Comparison of ENCODE assay signal across 10 cellular contexts in genomic region chr1:38558476-38559179, GRCh38.
A peak's percentile ranks its signal among the peaks of the same experiment; 100 is the strongest.
DNase-seq lines count a peak whose midpoint lies in the region; ATAC-seq and TF ChIP-seq lines count a peak whose summit lies in the region.
"Had no signal": no experiment of that assay in that cellular context is flagged by ENCODE, and none has a peak within 500 bp of the region (broad histone marks: within the 10 kb centered on the region; RNA-seq: fewer than 3 reads in every experiment).

No MANE protein-coding gene starts in this region.

- CTCF ChIA-PET in CD4-positive, alpha-beta memory T cell (lab: Charles Lee; ENCODE audit: partially characterized antibody): no interaction called here
- CTCF ChIA-PET in activated CD4-positive, alpha-beta memory T cell treated with anti-CD3 and anti-CD28 coated beads, Interleukin-2, amount 10 ng/mL, durations not matched to agents 7 days and 5 days (lab: Charles Lee): interaction anchor here (0.9 to 1.3 kb wide), 2 partner anchors 529 to 530 kb away, joined by 3 read pairs; no protein-coding TSS in a partner anchor

- H3K9me3 Mint-ChIP-seq in CD4-positive, alpha-beta memory T cell: no peaks in the 10 kb centered on the region
- no peaks in the 10 kb centered on the region for H3K9me3 Mint-ChIP-seq in activated CD4-positive, alpha-beta memory T cell treated with anti-CD3 and anti-CD28 coated beads, Interleukin-2, amount 10 ng/mL, durations not matched to agents 7 days and 5 days

- H3K9me3 ChIP-seq in CD4-positive, alpha-beta memory T cell (ENCODE audit: control insufficient read depth in 1 of 2, low read length in 2 of 2): no peaks in the 10 kb centered on the region
- H3K9me3 ChIP-seq in lower lobe of right lung: no peaks in the 10 kb centered on the region

- no peak overlapping the region for H3K4me3 ChIP-seq in CD4-positive, alpha-beta memory T cell (ENCODE audit: low read length in 2 of 2)
- H3K4me3 ChIP-seq in lower lobe of right lung: peak overlapping the region; percentile 40

- no peaks in the 10 kb centered on the region for H3K36me3 ChIP-seq in CD4-positive, alpha-beta memory T cell (ENCODE audit: insufficient read depth, low read length)
- H3K36me3 ChIP-seq in lower lobe of right lung: no peaks in the 10 kb centered on the region

- peak; percentile 14 for ATAC-seq in GM21447 (IDR thresholded peaks at IDR 0.05; ENCODE audit: unreplicated experiment)
- ATAC-seq in lower lobe of right lung: peak; percentile 53 to 56
- ATAC-seq in HG02840 (IDR thresholded peaks at IDR 0.05; ENCODE audit: low FRiP score, unreplicated experiment): no peak

- H3K27me3 ChIP-seq in CD4-positive, alpha-beta memory T cell (ENCODE audit: insufficient read depth, low read length): peaks cover 4% of the 10 kb centered on the region
- no peaks in the 10 kb centered on the region for H3K27me3 ChIP-seq in lower lobe of right lung (ENCODE audit: low read depth)

- no peaks in the 10 kb centered on the region for H3K36me3 Mint-ChIP-seq in CD4-positive, alpha-beta memory T cell
- H3K36me3 Mint-ChIP-seq in activated CD4-positive, alpha-beta memory T cell treated with anti-CD3 and anti-CD28 coated beads, Interleukin-2, amount 10 ng/mL, durations not matched to agents 7 days and 5 days (ENCODE audit: low read depth): no peaks in the 10 kb centered on the region

- H3K4me3 Mint-ChIP-seq in CD4-positive, alpha-beta memory T cell: peak overlapping the region in 4 of 8 donors; percentile 53 to 85 (median 74)
- H3K4me3 Mint-ChIP-seq in activated CD4-positive, alpha-beta memory T cell treated with anti-CD3 and anti-CD28 coated beads, Interleukin-2, amount 10 ng/mL, durations not matched to agents 7 days and 5 days: no peak overlapping the region

- H3K4me1 Mint-ChIP-seq in CD4-positive, alpha-beta memory T cell: peaks cover 39 to 70% (median 40%) of the 10 kb centered on the region in 4 donors
- peaks cover 76% of the 10 kb centered on the region for H3K4me1 Mint-ChIP-seq in activated CD4-positive, alpha-beta memory T cell treated with anti-CD3 and anti-CD28 coated beads, Interleukin-2, amount 10 ng/mL, durations not matched to agents 7 days and 5 days

- peak in 1 of 5 donors; percentile 9 for DNase-seq in CD4-positive, alpha-beta memory T cell
- DNase-seq in activated CD4-positive, alpha-beta memory T cell treated with anti-CD3 and anti-CD28 coated beads, Interleukin-2, amount 10 ng/mL, durations not matched to agents 7 days and 5 days: no peak
- DNase-seq in lower lobe of right lung (no peak), UCSD-AML1 (lab: John Stamatoyannopoulos, UW; ENCODE audit: unreplicated experiment) (no peak), NCI-H2196 treated with DMSO at 0.1 percent for 48 hours (lab: John Stamatoyannopoulos, UW; ENCODE audit: unreplicated experiment) (no peak), COLO829 (ENCODE audit: low spot score) (no peak)
- DNase-seq: foreskin fibroblast, NCI-H2107 had no signal

- peaks cover 35% of the 10 kb centered on the region for H3K4me1 ChIP-seq in CD4-positive, alpha-beta memory T cell (ENCODE audit: insufficient read depth, low read length)
- H3K4me1 ChIP-seq in lower lobe of right lung: peaks cover 19% of the 10 kb centered on the region

- TF ChIP-seq CTCF in lower lobe of right lung (IDR thresholded peaks at IDR 0.05): no peak

- H3K27ac Mint-ChIP-seq in CD4-positive, alpha-beta memory T cell: peak overlapping the region; percentile 76 to 94 (median 91)
- H3K27ac Mint-ChIP-seq in activated CD4-positive, alpha-beta memory T cell treated with anti-CD3 and anti-CD28 coated beads, Interleukin-2, amount 10 ng/mL, durations not matched to agents 7 days and 5 days: peak overlapping the region; percentile 87

- H3K27me3 Mint-ChIP-seq in CD4-positive, alpha-beta memory T cell: peaks cover 7 to 10% of the 10 kb centered on the region in 2 donors
- peaks cover 38% of the 10 kb centered on the region for H3K27me3 Mint-ChIP-seq in activated CD4-positive, alpha-beta memory T cell treated with anti-CD3 and anti-CD28 coated beads, Interleukin-2, amount 10 ng/mL, durations not matched to agents 7 days and 5 days

- H3K27ac ChIP-seq in CD4-positive, alpha-beta memory T cell (ENCODE audit: low read depth, low read length): no peak overlapping the region
- no peak overlapping the region for H3K27ac ChIP-seq in lower lobe of right lung

- intact Hi-C loops in CD4-positive, alpha-beta memory T cell (cut with micrococcal nuclease): no loop called here
- intact Hi-C loops in lower lobe of right lung (cut with DNase I): no loop called here

- POLR2A ChIA-PET in CD4-positive, alpha-beta memory T cell (lab: Charles Lee; ENCODE audit: partially characterized antibody): interaction anchor here (1.4 kb wide), 2 partner anchors 18 to 419 kb away, joined by 3 to 4 read pairs; no protein-coding TSS in a partner anchor
- POLR2A ChIA-PET in activated CD4-positive, alpha-beta memory T cell treated with anti-CD3 and anti-CD28 coated beads, Interleukin-2, amount 10 ng/mL, durations not matched to agents 7 days and 5 days (lab: Charles Lee): interaction anchor here (0.7 to 3.1 kb wide), 6 partner anchors 9 to 1133 kb away, joined by 3 to 10 read pairs (median 3); partner anchors contain the start of gene HPCAL4
